1 cellular context compared by ENCODE assay signal in genomic region chr19:50324331-50324730, GRCh38.
TF ChIP-seq lines count a peak whose summit lies in the region.

No MANE protein-coding gene starts in this region.

TF ChIP-seq in H1, 55 proteins besides CTCF, POLR2A, EP300 and RAD21:
- TF ChIP-seq RBBP5 (IDR thresholded peaks at IDR 0.05; ENCODE audit: borderline replicate concordance, low read depth, low read length) (no peak), PHF8 (conservative IDR thresholded peaks at IDR 0.05; ENCODE audit: low read depth, low read length) (no peak), BACH1 (IDR thresholded peaks at IDR 0.05; ENCODE audit: low read length) (no peak), RXRA (IDR thresholded peaks at IDR 0.05; ENCODE audit: insufficient read depth, low read depth, low read length) (no peak), GTF2F1 (IDR thresholded peaks at IDR 0.05; ENCODE audit: borderline replicate concordance, low read depth, low read length) (no peak), ATF3 (IDR thresholded peaks at IDR 0.05; ENCODE audit: insufficient read depth, low read depth, low read length) (no peak), FOSL1 (IDR thresholded peaks at IDR 0.05; ENCODE audit: insufficient read depth, low read depth, low read length) (no peak), TEAD4 (IDR thresholded peaks at IDR 0.05; ENCODE audit: low read depth, low read length) (no peak), HDAC2 (IDR thresholded peaks at IDR 0.05; ENCODE audit: borderline replicate concordance in 1 of 2, low read depth in 2 of 2, low read length in 2 of 2) (no peak), TCF12 (IDR thresholded peaks at IDR 0.05; ENCODE audit: low read depth, low read length) (no peak), SUZ12 (IDR thresholded peaks at IDR 0.05; ENCODE audit: low read length) (no peak), SP4 (IDR thresholded peaks at IDR 0.05; ENCODE audit: low read length) (no peak), SIN3A (conservative IDR thresholded peaks at IDR 0.05 in 1 of 2, IDR thresholded peaks at IDR 0.05 in 1 of 2; ENCODE audit: low read depth in 1 of 2, low read length in 2 of 2) (no peak), SIRT6 (IDR thresholded peaks at IDR 0.05; ENCODE audit: low read length) (no peak), CHD1 (IDR thresholded peaks at IDR 0.05; ENCODE audit: low read depth, low read length) (no peak)
- TF ChIP-seq, protein P1, sequence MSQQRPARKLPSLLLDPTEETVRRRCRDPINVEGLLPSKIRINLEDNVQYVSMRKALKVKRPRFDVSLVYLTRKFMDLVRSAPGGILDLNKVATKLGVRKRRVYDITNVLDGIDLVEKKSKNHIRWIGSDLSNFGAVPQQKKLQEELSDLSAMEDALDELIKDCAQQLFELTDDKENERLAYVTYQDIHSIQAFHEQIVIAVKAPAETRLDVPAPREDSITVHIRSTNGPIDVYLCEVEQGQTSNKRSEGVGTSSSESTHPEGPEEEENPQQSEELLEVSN (IDR thresholded peaks at IDR 0.05) = no peak
